In genomic region chr3:29649815-29650547, GRCh38 we compare ENCODE assay signal across 9 cellular contexts.
A peak's percentile ranks its signal among the peaks of the same experiment; 100 is the strongest.
DNase-seq lines count a peak whose midpoint lies in the region; ATAC-seq and TF ChIP-seq lines count a peak whose summit lies in the region.
"Had no signal": no experiment of that assay in that cellular context is flagged by ENCODE, and none has a peak within 500 bp of the region (broad histone marks: within the 10 kb centered on the region; RNA-seq: fewer than 3 reads in every experiment).

No MANE protein-coding gene starts in this region.

- H3K4me1 Mint-ChIP-seq in WTC11: peaks cover 10% of the 10 kb centered on the region

- no peak overlapping the region for H3K4me3 ChIP-seq in IMR-90 (ENCODE audit: insufficient read depth, low read depth, low read length)
- H3K4me3 ChIP-seq in fibroblast of mammary gland (ENCODE audit: control insufficient read depth, low read depth, low read length): no peak overlapping the region
- H3K4me3 ChIP-seq: K562 had no signal

- peak overlapping the region; percentile 31; the same call in 1 of the 2 replicates for H3K27ac ChIP-seq in IMR-90 (ENCODE audit: insufficient read depth, low read length)

- H4K20me1 ChIP-seq in IMR-90 (ENCODE audit: insufficient read depth, low read length): no peaks in the 10 kb centered on the region

- H3K27ac Mint-ChIP-seq in WTC11: no peak overlapping the region

- no peak for TF ChIP-seq CTCF in IMR-90 (conservative IDR thresholded peaks at IDR 0.05; ENCODE audit: low read depth, low read length)
- TF ChIP-seq CTCF in fibroblast of mammary gland (conservative IDR thresholded peaks at IDR 0.05; ENCODE audit: control insufficient read depth, insufficient read depth, low read depth, low read length): no peak
- no peak for TF ChIP-seq CTCF in WTC11 (IDR thresholded peaks at IDR 0.05)

- no peak overlapping the region; the same call in 1 of the 2 replicates for H3K9ac ChIP-seq in IMR-90 (ENCODE audit: low read depth, low read length)

- H3K79me1 ChIP-seq in IMR-90 (ENCODE audit: low read depth in 1 of 2, low read length in 2 of 2): peaks cover 7 to 18% of the 10 kb centered on the region in 2 experiments

- H2AFZ ChIP-seq in IMR-90 (replicated peaks; ENCODE audit: low read length, poor library complexity): peak overlapping the region; percentile 33

- peak overlapping the region; percentile 92; the same call in 1 of the 2 replicates for H3K14ac ChIP-seq in IMR-90 (replicated peaks; ENCODE audit: low read depth, low read length)

- no CpG with 5 or more reads among the region's 6 CpGs for WGBS in IMR-90 (ENCODE audit: extremely low coverage in 2 of 2, insufficient read length in 1 of 2), 2 experiments

- POLR2A ChIA-PET in IMR-90 (lab: Charles Lee; ENCODE audit: unreplicated experiment) (no interaction called here), WTC11 (lab: Charles Lee) (no interaction called here)

- peak overlapping the region in 1 of 2 experiments; percentile 78; a peak in 2 of 4 replicates for H4K8ac ChIP-seq in IMR-90 (ENCODE audit: low read depth in 2 of 2, low read length in 2 of 2)

- H2AK9ac ChIP-seq in IMR-90 (replicated peaks; ENCODE audit: low read depth, low read length, poor library complexity): peak overlapping the region; percentile 56

- peak overlapping the region; percentile 57; the same call in 1 of the 2 replicates for H3K18ac ChIP-seq in IMR-90 (ENCODE audit: low read depth, low read length)

- BruUV-seq in IMR-90 (replicated peaks; lab: Mats Ljungman, UMichigan): no TSS peak

- TF ChIP-seq POLR2A in IMR-90 (IDR thresholded peaks at IDR 0.05; ENCODE audit: low read depth, low read length): no peak

- peaks cover 3% of the 10 kb centered on the region for H3K4me1 ChIP-seq in IMR-90 (ENCODE audit: control insufficient read depth, insufficient read depth, low read length)

- peak overlapping the region; percentile 65; the same call in 1 of the 2 replicates for H3K23ac ChIP-seq in IMR-90 (ENCODE audit: low read depth, low read length)

- TF ChIP-seq RAD21 in IMR-90 (IDR thresholded peaks at IDR 0.05; ENCODE audit: low read length): no peak

- H3K9me1 ChIP-seq in IMR-90 (ENCODE audit: insufficient read depth, low read length): peaks cover 5% of the 10 kb centered on the region

- no peak overlapping the region for H2BK20ac ChIP-seq in IMR-90 (ENCODE audit: low read depth, low read length)

- H4K91ac ChIP-seq in IMR-90 (ENCODE audit: insufficient read depth, low read depth, low read length): peak overlapping the region; percentile 66

- H3K56ac ChIP-seq in IMR-90 (ENCODE audit: extremely low read depth, insufficient read depth, low read length): peak overlapping the region; percentile 28; the same call in 1 of the 2 replicates

- intact Hi-C loops in IMR-90 (cut with micrococcal nuclease): no loop called here

- peak; percentile 96 for ATAC-seq in GM21423 (IDR thresholded peaks at IDR 0.05; ENCODE audit: unreplicated experiment)
- ATAC-seq in IMR-90 (ENCODE audit: low read depth): peak; percentile 75
- no peak for ATAC-seq in WTC11
- ATAC-seq in esophagus mucosa: no peak
- no peak for ATAC-seq in stimulated activated naive CD8-positive, alpha-beta T cell treated with anti-CD3 and anti-CD28 coated beads, Interleukin-15, Interleukin-2, amounts not matched to agents 100 U/mL and 50 U/mL, for 24 hours
- ATAC-seq: K562 had no signal

- peak overlapping the region; percentile 7; the same call in 1 of the 2 replicates for H4K5ac ChIP-seq in IMR-90 (ENCODE audit: low read depth, low read length)

- H2BK5ac ChIP-seq in IMR-90 (ENCODE audit: low read depth, low read length, poor library complexity, severe bottlenecking): peak overlapping the region; percentile 80

- peak overlapping the region; percentile 82 for H3K4ac ChIP-seq in IMR-90 (ENCODE audit: low read depth, low read length)

- DNase-seq in Ammon's horn (ENCODE audit: low spot score) (peak; percentile 68), IMR-90 (peak; percentile 75), fibroblast of mammary gland (ENCODE audit: low read depth) (peak; percentile 34), WTC11 (ENCODE audit: low spot score) (no peak)
- no peak for DNase-seq in stimulated activated CD4-positive, alpha-beta T cell treated with anti-CD3 and anti-CD28 coated beads, Interleukin-2, amount 100 ng/mL, for 24 hours
- DNase-seq in stimulated activated naive CD8-positive, alpha-beta T cell treated with anti-CD3 and anti-CD28 coated beads, Interleukin-15, Interleukin-2, amounts not matched to agents 100 U/mL and 50 U/mL, for 24 hours: no peak

- peak overlapping the region; percentile 79; the same call in 1 of the 2 replicates for H2AK5ac ChIP-seq in IMR-90 (ENCODE audit: low read depth, low read length)

- no peaks in the 10 kb centered on the region for H3K36me3 Mint-ChIP-seq in WTC11

- H3K4me3 Mint-ChIP-seq in WTC11: no peak overlapping the region

- dilution Hi-C loops in IMR-90 (cut with HindIII; ENCODE audit: low sequenced_read_pairs, unreplicated experiment): no loop called here

- H2BK120ac ChIP-seq in IMR-90 (ENCODE audit: low read depth, low read length): peak overlapping the region; percentile 52

- H3K9me3 Mint-ChIP-seq in WTC11: no peaks in the 10 kb centered on the region

- no peaks in the 10 kb centered on the region for H3K9me3 ChIP-seq in IMR-90 (ENCODE audit: control insufficient read depth, insufficient read depth, low read length)

- no peak overlapping the region; the same call in 1 of the 2 replicates for H3K4me2 ChIP-seq in IMR-90 (ENCODE audit: low read depth, low read length)

- CTCF ChIA-PET in IMR-90 (lab: Yijun Ruan, JAX) (no interaction called here), WTC11 (lab: Charles Lee) (no interaction called here)

- in situ Hi-C loops in IMR-90 (cut with MboI; ENCODE audit: low sequenced_read_pairs): no loop called here

- H3K27me3 Mint-ChIP-seq in WTC11 (ENCODE audit: low read depth): no peaks in the 10 kb centered on the region

- peak overlapping the region; percentile 71; the same call in 2 of the 3 replicates for H2BK15ac ChIP-seq in IMR-90 (ENCODE audit: low read depth, low read length)

- H3K36me3 ChIP-seq in IMR-90 (ENCODE audit: control insufficient read depth, insufficient read depth, low read length): no peaks in the 10 kb centered on the region; the same call in 1 of the 2 replicates

- no peaks in the 10 kb centered on the region for H3K27me3 ChIP-seq in IMR-90 (ENCODE audit: control insufficient read depth, insufficient read depth, low read length)

TF ChIP-seq in IMR-90, 13 proteins besides CTCF, POLR2A, EP300 and RAD21:
- TF ChIP-seq SMC3 (IDR thresholded peaks at IDR 0.05; ENCODE audit: low read depth, low read length) (no peak), CHD1 (IDR thresholded peaks at IDR 0.05; ENCODE audit: low read depth, low read length) (no peak), BHLHE40 (IDR thresholded peaks at IDR 0.05; ENCODE audit: low read depth, low read length) (no peak)
TF ChIP-seq in IMR-90: peak in this region for 0.

TF ChIP-seq in WTC11, 78 proteins besides CTCF, POLR2A, EP300 and RAD21:
- TF ChIP-seq ESRRA (CRISPR knock-in tag; IDR thresholded peaks at IDR 0.05; ENCODE audit: borderline replicate concordance): no peak
- TF ChIP-seq HMGA2 (CRISPR knock-in tag; IDR thresholded peaks at IDR 0.05): no peak
- no peak for TF ChIP-seq RELA (CRISPR knock-in tag; IDR thresholded peaks at IDR 0.05; ENCODE audit: borderline replicate concordance)
- no peak for TF ChIP-seq FOXK1 (CRISPR knock-in tag; IDR thresholded peaks at IDR 0.05)
- TF ChIP-seq ZNF396 (CRISPR knock-in tag; IDR thresholded peaks at IDR 0.05; ENCODE audit: borderline replicate concordance): no peak
- TF ChIP-seq KAT7 (CRISPR knock-in tag; IDR thresholded peaks at IDR 0.05; ENCODE audit: borderline replicate concordance): no peak
- TF ChIP-seq ZNF423 (CRISPR knock-in tag; IDR thresholded peaks at IDR 0.05): no peak
- TF ChIP-seq TP53 (CRISPR knock-in tag; IDR thresholded peaks at IDR 0.05): no peak

Comparison
In these comparisons a context has a peak if more than half of its experiments do, and no peak if none do; other contexts are left out.
1. DNase-seq: peak in Ammon's horn (single experiment), IMR-90 (single experiment) and fibroblast of mammary gland (single experiment); none in stimulated activated CD4-positive, alpha-beta T cell treated with anti-CD3 and anti-CD28 coated beads, Interleukin-2, amount 100 ng/mL, for 24 hours (0 of 2), WTC11 (single experiment) and stimulated activated naive CD8-positive, alpha-beta T cell treated with anti-CD3 and anti-CD28 coated beads, Interleukin-15, Interleukin-2, amounts not matched to agents 100 U/mL and 50 U/mL, for 24 hours (single experiment).
2. ATAC-seq: peak in GM21423 (single experiment) and IMR-90 (single experiment); none in WTC11 (single experiment), esophagus mucosa (single experiment) and stimulated activated naive CD8-positive, alpha-beta T cell treated with anti-CD3 and anti-CD28 coated beads, Interleukin-15, Interleukin-2, amounts not matched to agents 100 U/mL and 50 U/mL, for 24 hours (single experiment).